In genomic region chr4:155705664-155706063, GRCh38 we compare ENCODE assay signal across 11 cellular contexts. TPM values are rescaled to one million over a fixed set of nuclear protein-coding genes. Genes with fewer than 3 reads are reported as not detected.
DNase-seq lines count a peak whose midpoint lies in the region; ATAC-seq and TF ChIP-seq lines count a peak whose summit lies in the region.
"Had no signal": no experiment of that assay in that cellular context is flagged by ENCODE, and none has a peak within 500 bp of the region (broad histone marks: within the 10 kb centered on the region; RNA-seq: fewer than 3 reads in every experiment).

No MANE protein-coding gene starts in this region.

- H3K4me1 ChIP-seq in lower lobe of right lung: peaks cover 17% of the 10 kb centered on the region

- H3K27ac ChIP-seq in lower lobe of right lung (no peak overlapping the region), caudate nucleus (ENCODE audit: low read depth, low read length) (no peak overlapping the region)
- H3K27ac ChIP-seq: ovary, WERI-Rb-1 had no signal

- no peak overlapping the region for H3K4me3 ChIP-seq in lower lobe of right lung
- H3K4me3 ChIP-seq: ovary had no signal

- no peak for TF ChIP-seq CTCF in lower lobe of right lung (IDR thresholded peaks at IDR 0.05)

- intact Hi-C loops in lower lobe of right lung (cut with DNase I): no loop called here

- H3K27me3 ChIP-seq in lower lobe of right lung (ENCODE audit: low read depth): no peaks in the 10 kb centered on the region
- H3K27me3 ChIP-seq: ovary had no signal

- in situ Hi-C loops in ACHN (cut with HindIII; ENCODE audit: low pct_ligation_motif_present, low pct_unique_long_range_greater_than_20kb, low sequenced_read_pairs): no loop called here

- peaks cover 3% of the 10 kb centered on the region for H3K36me3 ChIP-seq in lower lobe of right lung
- H3K36me3 ChIP-seq: ovary, WERI-Rb-1 had no signal

- no peaks in the 10 kb centered on the region for H3K9me3 ChIP-seq in lower lobe of right lung
- H3K9me3 ChIP-seq: ovary had no signal

- peak; percentile 38 for DNase-seq in ACHN
- peak; percentile 47 for DNase-seq in LoVo (ENCODE audit: low spot score)
- peak; percentile 2 for DNase-seq in fibroblast of gingiva (ENCODE audit: low read depth)
- no peak for DNase-seq in lower lobe of right lung
- DNase-seq in caudate nucleus (lab: John Stamatoyannopoulos, UW): no peak
- no peak for DNase-seq in NK-92 treated with Interleukin-12 subunit alpha and Interleukin-12 subunit beta, amount 100 ng/mL, for 24 hours (lab: John Stamatoyannopoulos, UW)
- DNase-seq in T1000 (lab: John Stamatoyannopoulos, UW): no peak
- no peak for DNase-seq in foreskin melanocyte
- DNase-seq: effector CD4-positive, alpha-beta T cell; ovary; WERI-Rb-1 had no signal

- ATAC-seq in lower lobe of right lung: peak; percentile 23 to 76

RNA-seq across cellular contexts. Expression of gene GUCY1A1, which starts 39.0 kb away (rescaled TPM):
- 63.1 TPM for total RNA-seq in lower lobe of right lung

RNA-seq across cellular contexts. Expression of gene GUCY1B1, which starts 53.2 kb away (rescaled TPM):
- 18.1 TPM for total RNA-seq in lower lobe of right lung

Comparison
In these comparisons a context has a peak if more than half of its experiments do, and no peak if none do; other contexts are left out.
1. DNase-seq: peak in ACHN (single experiment), LoVo (single experiment) and fibroblast of gingiva (single experiment); none in lower lobe of right lung (single experiment), caudate nucleus (0 of 61), NK-92 treated with Interleukin-12 subunit alpha and Interleukin-12 subunit beta, amount 100 ng/mL, for 24 hours (single experiment), T1000 (single experiment) and foreskin melanocyte (single experiment).